ENCODE assay signal across 13 cellular contexts in genomic region chr20:35279533-35280174, GRCh38. TPM values are rescaled to one million over a fixed set of nuclear protein-coding genes. Genes with fewer than 3 reads are reported as not detected.
A peak's percentile ranks its signal among the peaks of the same experiment; 100 is the strongest.
DNase-seq lines count a peak whose midpoint lies in the region; ATAC-seq and TF ChIP-seq lines count a peak whose summit lies in the region.
"Had no signal": no experiment of that assay in that cellular context is flagged by ENCODE, and none has a peak within 500 bp of the region (broad histone marks: within the 10 kb centered on the region; RNA-seq: fewer than 3 reads in every experiment).

No MANE protein-coding gene starts in this region.

- no peak for TF ChIP-seq POLR2A in tibial nerve (IDR thresholded peaks at IDR 0.05)

- no peak for ATAC-seq in activated CD8-positive, alpha-beta memory T cell treated with anti-CD3 and anti-CD28 coated beads, Interleukin-2, amount 10 ng/mL, durations not matched to agents 7 days and 5 days
- ATAC-seq in WTC11 = no peak
- ATAC-seq: T-cell had no signal

- POLR2A ChIA-PET in WTC11 (lab: Charles Lee) = no interaction called here

- no peak overlapping the region for H3K4me3 Mint-ChIP-seq in activated CD8-positive, alpha-beta memory T cell treated with anti-CD3 and anti-CD28 coated beads, Interleukin-2, amount 10 ng/mL, durations not matched to agents 7 days and 5 days
- no peak overlapping the region for H3K4me3 Mint-ChIP-seq in WTC11

- no peak for DNase-seq in activated CD8-positive, alpha-beta memory T cell treated with anti-CD3 and anti-CD28 coated beads, Interleukin-2, amount 10 ng/mL, durations not matched to agents 7 days and 5 days
- no peak for DNase-seq in activated CD8-positive, alpha-beta memory T cell treated with anti-CD3 and anti-CD28 coated beads, Interleukin-2, amount 50 U/mL, for 4 hours
- DNase-seq in WTC11 (ENCODE audit: low spot score) (no peak), epithelial cell of esophagus (ENCODE audit: low read depth) (peak; percentile 48), tibial nerve (ENCODE audit: low spot score in 2 of 2) (no peak), NCI-H82 (lab: John Stamatoyannopoulos, UW) (no peak)
- no peak for DNase-seq in NK-92 treated with Interleukin-12 subunit alpha and Interleukin-12 subunit beta, amount 100 ng/mL, for 24 hours (lab: John Stamatoyannopoulos, UW)
- DNase-seq: left ventricle myocardium inferior, MV-4-11, T-cell had no signal

- H3K27me3 Mint-ChIP-seq in activated CD8-positive, alpha-beta memory T cell treated with anti-CD3 and anti-CD28 coated beads, Interleukin-2, amount 10 ng/mL, durations not matched to agents 7 days and 5 days = no peaks in the 10 kb centered on the region
- H3K27me3 Mint-ChIP-seq in WTC11 (ENCODE audit: low read depth) = no peaks in the 10 kb centered on the region
- H3K27me3 Mint-ChIP-seq: T-cell had no signal

- H3K27me3 ChIP-seq in tibial nerve = no peaks in the 10 kb centered on the region
- H3K27me3 ChIP-seq: hepatocyte had no signal

- no peaks in the 10 kb centered on the region for H3K9me3 ChIP-seq in tibial nerve
- H3K9me3 ChIP-seq: left ventricle myocardium inferior had no signal

- H3K36me3 Mint-ChIP-seq in activated CD8-positive, alpha-beta memory T cell treated with anti-CD3 and anti-CD28 coated beads, Interleukin-2, amount 10 ng/mL, durations not matched to agents 7 days and 5 days = peaks cover 37% of the 10 kb centered on the region
- peaks cover 36% of the 10 kb centered on the region for H3K36me3 Mint-ChIP-seq in WTC11

- peaks cover 0 to 44% (median 20%) of the 10 kb centered on the region in 4 donors for H3K4me1 ChIP-seq in tibial nerve

- no peak overlapping the region for H3K4me3 ChIP-seq in epithelial cell of esophagus (ENCODE audit: low read length)
- H3K4me3 ChIP-seq in skin epidermis = no peak overlapping the region
- no peak overlapping the region for H3K4me3 ChIP-seq in tibial nerve
- H3K4me3 ChIP-seq: hepatocyte, left ventricle myocardium inferior had no signal

- no peak for TF ChIP-seq EP300 in tibial nerve (IDR thresholded peaks at IDR 0.05)

- CTCF ChIA-PET in activated CD8-positive, alpha-beta memory T cell treated with anti-CD3 and anti-CD28 coated beads, Interleukin-2, amount 10 ng/mL, durations not matched to agents 7 days and 5 days (lab: Charles Lee) = interaction anchor here (0.6 to 0.8 kb wide), 2 partner anchors 10 to 188 kb away, joined by 4 read pairs; no protein-coding TSS in a partner anchor
- CTCF ChIA-PET in WTC11 (lab: Charles Lee) = interaction anchor here (0.6 kb wide), 1 partner anchor 380 kb away, joined by 4 read pairs; no protein-coding TSS in a partner anchor

- H3K9me3 Mint-ChIP-seq in activated CD8-positive, alpha-beta memory T cell treated with anti-CD3 and anti-CD28 coated beads, Interleukin-2, amount 10 ng/mL, durations not matched to agents 7 days and 5 days (ENCODE audit: low read depth) = no peaks in the 10 kb centered on the region
- H3K9me3 Mint-ChIP-seq in WTC11 = no peaks in the 10 kb centered on the region
- H3K9me3 Mint-ChIP-seq: T-cell had no signal

- H3K4me1 Mint-ChIP-seq in activated CD8-positive, alpha-beta memory T cell treated with anti-CD3 and anti-CD28 coated beads, Interleukin-2, amount 10 ng/mL, durations not matched to agents 7 days and 5 days = peaks cover 30% of the 10 kb centered on the region
- peaks cover 24% of the 10 kb centered on the region for H3K4me1 Mint-ChIP-seq in WTC11

- WGBS in tibial nerve, 2 donors = 85 to 90% methylated on average over 7 of the region's 7 CpGs

- TF ChIP-seq CTCF in WTC11 (IDR thresholded peaks at IDR 0.05) = no peak
- no peak for TF ChIP-seq CTCF in epithelial cell of esophagus (IDR thresholded peaks at IDR 0.05; ENCODE audit: insufficient read depth, low read depth, low read length, missing control alignments)
- TF ChIP-seq CTCF in tibial nerve (IDR thresholded peaks at IDR 0.05) = no peak

- peak overlapping the region in 18 of 21 experiments; percentile 8 to 100 (median 98) for H3K27ac ChIP-seq in skin epidermis
- peak overlapping the region in 1 of 4 donors; percentile 95 for H3K27ac ChIP-seq in tibial nerve

- peaks cover 0 to 40% (median 13%) of the 10 kb centered on the region in 3 donors for H3K36me3 ChIP-seq in tibial nerve

- H3K27ac Mint-ChIP-seq in activated CD8-positive, alpha-beta memory T cell treated with anti-CD3 and anti-CD28 coated beads, Interleukin-2, amount 10 ng/mL, durations not matched to agents 7 days and 5 days = peak overlapping the region; percentile 82
- 0 out of 2 replicates have a peak overlapping the region, but pooled peaks have one; percentile 41 for H3K27ac Mint-ChIP-seq in WTC11

TF ChIP-seq in WTC11, 78 proteins besides CTCF, POLR2A, EP300 and RAD21 (continues in another document):
- TF ChIP-seq EMX1 (CRISPR knock-in tag; IDR thresholded peaks at IDR 0.05) (no peak), ZNF138 (CRISPR knock-in tag; conservative IDR thresholded peaks at IDR 0.05) (no peak), MYBL2 (CRISPR knock-in tag; IDR thresholded peaks at IDR 0.05) (no peak), CREB1 (CRISPR knock-in tag; IDR thresholded peaks at IDR 0.05) (no peak), ATF2 (CRISPR knock-in tag; IDR thresholded peaks at IDR 0.05; ENCODE audit: borderline replicate concordance, low read depth) (no peak), ZNF281 (CRISPR knock-in tag; IDR thresholded peaks at IDR 0.05) (no peak), HMGA2 (CRISPR knock-in tag; IDR thresholded peaks at IDR 0.05) (no peak), JAZF1 (CRISPR knock-in tag; IDR thresholded peaks at IDR 0.05) (no peak)
- TF ChIP-seq, protein P1, sequence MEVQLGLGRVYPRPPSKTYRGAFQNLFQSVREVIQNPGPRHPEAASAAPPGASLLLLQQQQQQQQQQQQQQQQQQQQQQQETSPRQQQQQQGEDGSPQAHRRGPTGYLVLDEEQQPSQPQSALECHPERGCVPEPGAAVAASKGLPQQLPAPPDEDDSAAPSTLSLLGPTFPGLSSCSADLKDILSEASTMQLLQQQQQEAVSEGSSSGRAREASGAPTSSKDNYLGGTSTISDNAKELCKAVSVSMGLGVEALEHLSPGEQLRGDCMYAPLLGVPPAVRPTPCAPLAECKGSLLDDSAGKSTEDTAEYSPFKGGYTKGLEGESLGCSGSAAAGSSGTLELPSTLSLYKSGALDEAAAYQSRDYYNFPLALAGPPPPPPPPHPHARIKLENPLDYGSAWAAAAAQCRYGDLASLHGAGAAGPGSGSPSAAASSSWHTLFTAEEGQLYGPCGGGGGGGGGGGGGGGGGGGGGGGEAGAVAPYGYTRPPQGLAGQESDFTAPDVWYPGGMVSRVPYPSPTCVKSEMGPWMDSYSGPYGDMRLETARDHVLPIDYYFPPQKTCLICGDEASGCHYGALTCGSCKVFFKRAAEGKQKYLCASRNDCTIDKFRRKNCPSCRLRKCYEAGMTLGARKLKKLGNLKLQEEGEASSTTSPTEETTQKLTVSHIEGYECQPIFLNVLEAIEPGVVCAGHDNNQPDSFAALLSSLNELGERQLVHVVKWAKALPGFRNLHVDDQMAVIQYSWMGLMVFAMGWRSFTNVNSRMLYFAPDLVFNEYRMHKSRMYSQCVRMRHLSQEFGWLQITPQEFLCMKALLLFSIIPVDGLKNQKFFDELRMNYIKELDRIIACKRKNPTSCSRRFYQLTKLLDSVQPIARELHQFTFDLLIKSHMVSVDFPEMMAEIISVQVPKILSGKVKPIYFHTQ (CRISPR knock-in tag; IDR thresholded peaks at IDR 0.05) = no peak

RNA-seq across cellular contexts. Expression of gene MMP24OS, which starts 1.7 kb away (rescaled TPM):
- 10 to 100 TPM; 28.4 to 44.3 TPM for total RNA-seq in activated CD8-positive, alpha-beta memory T cell treated with anti-CD3 and anti-CD28 coated beads, Interleukin-2, amount 10 ng/mL, durations not matched to agents 7 days and 5 days
- total RNA-seq in WTC11 (2021) = 44.0 to 50.6 TPM (median 44.9 TPM) in 3 replicates
- total RNA-seq in tibial nerve = 10 to 100 TPM; 30.4 to 41.2 (median 34.4) TPM

RNA-seq across cellular contexts. Expression of gene EIF6, which starts 4.9 kb away (rescaled TPM):
- total RNA-seq in activated CD8-positive, alpha-beta memory T cell treated with anti-CD3 and anti-CD28 coated beads, Interleukin-2, amount 10 ng/mL, durations not matched to agents 7 days and 5 days = 100 to 1,000 TPM in 1 of 2 experiments, 10 to 100 TPM in 1; 98.6 to 121 TPM
- total RNA-seq in WTC11 (2021) = 130 to 157 TPM (median 133 TPM) in 3 replicates
- total RNA-seq in tibial nerve = 100 to 1,000 TPM in 1 of 4 donors, 10 to 100 TPM in 3; 69.5 to 110 (median 86.8) TPM

RNA-seq across cellular contexts. Expression of gene FAM83C, which starts 12.6 kb away (rescaled TPM):
- total RNA-seq in activated CD8-positive, alpha-beta memory T cell treated with anti-CD3 and anti-CD28 coated beads, Interleukin-2, amount 10 ng/mL, durations not matched to agents 7 days and 5 days = not detected
- not detected in 3 replicates for total RNA-seq in WTC11 (2021)
- total RNA-seq in tibial nerve = not detected
- total RNA-seq: endothelial cell of umbilical vein, hepatocyte, left ventricle myocardium inferior had no signal

RNA-seq across cellular contexts. Expression of gene MMP24, which starts 53.2 kb away (rescaled TPM):
- total RNA-seq in activated CD8-positive, alpha-beta memory T cell treated with anti-CD3 and anti-CD28 coated beads, Interleukin-2, amount 10 ng/mL, durations not matched to agents 7 days and 5 days = not detected
- 6.6 to 16.8 TPM (median 7.2 TPM) in 3 replicates for total RNA-seq in WTC11 (2021)
- under 1 TPM in 3 of 4 donors, not detected in 1; 0.21 to 0.78 (median 0.66) TPM for total RNA-seq in tibial nerve
